ENCODE assay signal across 14 cellular contexts in the genomic region with DNA sequence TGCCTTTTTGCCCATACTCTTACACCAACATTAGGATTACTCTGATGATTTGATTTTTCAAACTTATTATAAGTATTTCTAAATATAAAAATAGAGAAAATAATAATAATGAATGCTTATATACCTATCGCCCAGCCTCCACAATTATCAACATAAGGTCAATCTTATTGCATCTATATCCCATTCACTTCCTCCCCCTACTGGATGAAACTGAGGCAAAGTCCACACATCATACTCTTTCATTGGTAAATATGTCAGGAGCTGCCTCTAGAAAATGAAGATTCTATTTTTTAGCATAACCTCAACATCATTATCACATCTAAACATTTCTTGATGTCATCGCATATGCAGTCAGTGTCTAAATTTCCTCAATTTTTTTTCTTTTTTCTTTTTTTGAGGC. TPM values are rescaled to one million over a fixed set of nuclear protein-coding genes. Genes with fewer than 3 reads are reported as not detected.
A peak's percentile ranks its signal among the peaks of the same experiment; 100 is the strongest.
DNase-seq lines count a peak whose midpoint lies in the region; ATAC-seq and TF ChIP-seq lines count a peak whose summit lies in the region.
"Had no signal": no experiment of that assay in that cellular context is flagged by ENCODE, and none has a peak within 500 bp of the region (broad histone marks: within the 10 kb centered on the region; RNA-seq: fewer than 3 reads in every experiment).

No MANE protein-coding gene starts in this region.

- H3K36me3 ChIP-seq in left ventricle myocardium inferior = no peaks in the 10 kb centered on the region
- H3K36me3 ChIP-seq in transverse colon = no peaks in the 10 kb centered on the region
- H3K36me3 ChIP-seq: prostate gland had no signal

- H3K9me3 ChIP-seq in left ventricle myocardium inferior (replicated peaks) (no peaks in the 10 kb centered on the region), right cardiac atrium (ENCODE audit: control insufficient read depth, low read length) (no peaks in the 10 kb centered on the region), transverse colon (no peaks in the 10 kb centered on the region)
- H3K9me3 ChIP-seq: prostate gland had no signal

- ATAC-seq in right cardiac atrium (no peak), GM19395 (IDR thresholded peaks at IDR 0.05; ENCODE audit: unreplicated experiment) (no peak), GM18505 (IDR thresholded peaks at IDR 0.05; ENCODE audit: unreplicated experiment) (no peak)
- ATAC-seq: left lobe of liver had no signal

- H3K4me1 ChIP-seq in left ventricle myocardium inferior (peaks cover 64% of the 10 kb centered on the region), right cardiac atrium (ENCODE audit: control insufficient read depth, insufficient read depth, low read length) (no peaks in the 10 kb centered on the region), transverse colon (peaks cover 14 to 61% (median 40%) of the 10 kb centered on the region in 4 donors)

- H3K4me3 ChIP-seq in left ventricle myocardium inferior = no peak overlapping the region
- H3K4me3 ChIP-seq in right cardiac atrium (ENCODE audit: low read length) = no peak overlapping the region
- H3K4me3 ChIP-seq in fibroblast of villous mesenchyme (ENCODE audit: low read depth, low read length) = no peak overlapping the region
- no peak overlapping the region for H3K4me3 ChIP-seq in transverse colon
- H3K4me3 ChIP-seq: prostate gland had no signal

- no peak overlapping the region for H3K27ac ChIP-seq in left ventricle myocardium inferior (replicated peaks)
- no peak overlapping the region for H3K27ac ChIP-seq in right cardiac atrium (ENCODE audit: low read length)
- peak overlapping the region in 3 of 4 donors; percentile 20 to 77 (median 71) for H3K27ac ChIP-seq in transverse colon
- H3K27ac ChIP-seq: prostate gland had no signal

- TF ChIP-seq CTCF in left ventricle myocardium inferior (IDR thresholded peaks at IDR 0.05; ENCODE audit: borderline replicate concordance) (peak; percentile 19), fibroblast of villous mesenchyme (IDR thresholded peaks at IDR 0.05; ENCODE audit: insufficient read depth, low read depth, low read length) (peak; percentile 16), transverse colon (IDR thresholded peaks at IDR 0.05) (peak in 4 of 5 experiments; percentile 18 to 43 (median 32))

- TF ChIP-seq POLR2A in transverse colon (IDR thresholded peaks at IDR 0.05) = no peak
- no peak for TF ChIP-seq POLR2A in GM18505 (IDR thresholded peaks at IDR 0.05; ENCODE audit: borderline replicate concordance, extremely low read depth, insufficient read depth, insufficient read length)

- no peak for TF ChIP-seq EP300 in transverse colon (IDR thresholded peaks at IDR 0.05; ENCODE audit: low read depth)

- in situ Hi-C loops in SK-MEL-5 (cut with HindIII; ENCODE audit: low pct_unique_long_range_greater_than_20kb, low sequenced_read_pairs) = no loop called here
- in situ Hi-C loops in transverse colon (cut with MboI; ENCODE audit: low pct_ligation_motif_present in 1 of 4, low pct_unique_long_range_greater_than_20kb in 1 of 4, low sequenced_read_pairs in 3 of 4) = no loop called here

- 95% methylated on average over 2 of the region's 2 CpGs for WGBS in right cardiac atrium
- 75 to 81% methylated on average over 2 of the region's 2 CpGs for whole genome bisulfite sequencing in transverse colon (ENCODE audit: low coverage in 1 of 2), 2 donors

- intact Hi-C loops in left ventricle myocardium inferior (cut with micrococcal nuclease) (no loop called here), right cardiac atrium (cut with DNase I) (no loop called here), transverse colon (cut with DNase I; ENCODE audit: low total_unique reads) (no loop called here)

- H3K27me3 ChIP-seq in left ventricle myocardium inferior (ENCODE audit: low read depth) (no peaks in the 10 kb centered on the region), right cardiac atrium (ENCODE audit: control insufficient read depth, insufficient read depth) (no peaks in the 10 kb centered on the region), transverse colon (no peaks in the 10 kb centered on the region)

- DNase-seq in left ventricle myocardium inferior (no peak), right cardiac atrium (no peak), SK-MEL-5 (ENCODE audit: low read depth, low spot score) (peak; percentile 38), fibroblast of villous mesenchyme (ENCODE audit: low read depth) (no peak), transverse colon (no peak), SIG-M5 (lab: John Stamatoyannopoulos, UW) (no peak)
- DNase-seq: activated CD4-positive, alpha-beta memory T cell treated with anti-CD3 and anti-CD28 coated beads for 36 hours; activated T-cell treated with anti-CD3 and anti-CD28 coated beads, Interleukin-2, amount 50 U/mL, for 24 hours; NCI-H2029; NCI-H510A had no signal

RNA-seq across cellular contexts. Expression of gene SH3RF2, which starts 44.3 kb away (rescaled TPM):
- 376 TPM for total RNA-seq in left ventricle myocardium inferior
- 100 to 1,000 TPM in 3 of 4 donors, 10 to 100 TPM in 1; 84.0 to 219 (median 141) TPM for total RNA-seq in right cardiac atrium
- 354 TPM for polyA plus RNA-seq in right cardiac atrium
- 0.51 and 0.77 TPM in 2 replicates for total RNA-seq in SK-MEL-5 (2014; rRNA removed; shearing (Covaris generic))
- 0.58 and 1.2 TPM in 2 replicates for polyA plus RNA-seq in SK-MEL-5 (2015; cell fraction: cytosol; rRNA removed)
- polyA plus RNA-seq in SK-MEL-5 (2015; cell fraction: nucleus; rRNA removed) = 1.3 and 3.2 TPM in 2 replicates
- 0.97 and 2.2 TPM in 2 replicates for total RNA-seq in fibroblast of villous mesenchyme
- 100 to 1,000 TPM in 2 of 4 donors, 10 to 100 TPM in 2; 67.9 to 172 (median 96.3) TPM for total RNA-seq in transverse colon

Comparison
In these comparisons a context has a peak if more than half of its experiments do, and no peak if none do; other contexts are left out.
1. H3K27ac ChIP-seq: peak in transverse colon (3 of 4); none in left ventricle myocardium inferior (single experiment) and right cardiac atrium (single experiment).
2. RNA of gene SH3RF2, which starts 44.3 kb away (total RNA-seq): 376 TPM in left ventricle myocardium inferior (single experiment), 84.0 to 219 TPM in right cardiac atrium and 67.9 to 172 TPM in transverse colon; 0.97 to 2.2 TPM in fibroblast of villous mesenchyme and 0.51 to 0.77 TPM in SK-MEL-5; every median in the first group is over 10 times any median in the second.
3. Peak in every context shown above with its lines, with median percentiles within 50 percentile points of each other: CTCF ChIP-seq.